27 cellular contexts compared by ENCODE assay signal in the genomic region with DNA sequence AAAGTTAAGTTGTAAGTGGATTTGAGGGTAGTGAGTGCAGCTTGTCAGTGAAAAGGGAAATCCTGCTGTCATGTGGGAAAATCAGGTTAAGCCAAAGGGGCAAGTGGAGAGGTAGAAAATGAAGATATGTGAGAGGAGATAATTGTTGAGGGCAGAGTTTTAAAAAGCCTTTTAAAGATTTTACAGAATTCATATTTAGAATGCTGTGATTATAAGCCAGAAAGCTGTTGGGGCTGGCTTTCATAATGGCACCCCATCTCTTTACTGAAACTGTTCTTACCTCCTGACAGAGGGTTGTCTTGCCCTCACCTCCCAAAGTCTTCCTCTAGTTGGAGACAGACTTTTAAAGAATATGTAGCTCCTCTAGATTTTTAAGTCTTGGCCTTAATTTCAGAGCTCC.
"Had no signal": no experiment of that assay in that cellular context is flagged by ENCODE, and none has a peak within 500 bp of the region (broad histone marks: within the 10 kb centered on the region; RNA-seq: fewer than 3 reads in every experiment).

No MANE protein-coding gene starts in this region.

- H3K27ac Mint-ChIP-seq: natural killer cell treated with Interleukin-12 subunit alpha and Interleukin-12 subunit beta and Interleukin-15 and Interleukin-18, amount 100 ng/mL, for 72 hours; neural progenitor cell; progenitor cell of endocrine pancreas; stimulated activated effector memory CD8-positive, alpha-beta T cell treated with anti-CD3 and anti-CD28 coated beads, Interleukin-12 subunit alpha, Interleukin-12 subunit beta, amount 100 ng/mL, for 72 hours; stimulated activated naive B cell treated with anti-CD40 and anti-IgM and Interleukin-4, amounts not matched to agents 10 μg/mL and 1 μg/mL and 100 μg/mL, for 72 hours; stimulated activated naive CD8-positive, alpha-beta T cell treated with anti-CD3 and anti-CD28 coated beads, Interleukin-15, Interleukin-2, amounts not matched to agents 100 ng/mL and 50 ng/mL, for 24 hours had no signal

- H3K36me3 ChIP-seq: neural progenitor cell, ovary, right lobe of liver, sigmoid colon, stomach, thoracic aorta, thyroid gland, tibial nerve, upper lobe of left lung, vagina had no signal

- H3K9me3 ChIP-seq: ovary, right lobe of liver, sigmoid colon, thoracic aorta, thyroid gland, vagina had no signal

- H3K9ac ChIP-seq: neural progenitor cell, parathyroid adenoma had no signal

- H3K36me3 Mint-ChIP-seq: natural killer cell treated with Interleukin-12 subunit alpha and Interleukin-12 subunit beta and Interleukin-15 and Interleukin-18, amount 100 ng/mL, for 72 hours; neural progenitor cell; stimulated activated effector memory CD8-positive, alpha-beta T cell treated with anti-CD3 and anti-CD28 coated beads, Interleukin-12 subunit alpha, Interleukin-12 subunit beta, amount 100 ng/mL, for 72 hours; stimulated activated naive B cell treated with anti-CD40 and anti-IgM and Interleukin-4, amounts not matched to agents 10 μg/mL and 1 μg/mL and 100 μg/mL, for 72 hours had no signal

- H3K27me3 Mint-ChIP-seq: progenitor cell of endocrine pancreas; stimulated activated naive B cell treated with anti-CD40 and anti-IgM and Interleukin-4, amounts not matched to agents 10 μg/mL and 1 μg/mL and 100 μg/mL, for 72 hours had no signal

- H3K4me2 ChIP-seq: neural progenitor cell had no signal

- H3K27ac ChIP-seq: neural progenitor cell, ovary, parathyroid adenoma, psoas muscle, right lobe of liver, sigmoid colon, stomach, thoracic aorta, thyroid gland, tibial nerve, upper lobe of left lung, vagina had no signal

- H3K4me3 ChIP-seq: neural progenitor cell, ovary, psoas muscle, right lobe of liver, sigmoid colon, stomach, thoracic aorta, thyroid gland, tibial nerve, upper lobe of left lung, vagina had no signal

- H3K4me1 Mint-ChIP-seq: neural progenitor cell; stimulated activated effector memory CD8-positive, alpha-beta T cell treated with anti-CD3 and anti-CD28 coated beads, Interleukin-12 subunit alpha, Interleukin-12 subunit beta, amount 100 ng/mL, for 72 hours; stimulated activated naive B cell treated with anti-CD40 and anti-IgM and Interleukin-4, amounts not matched to agents 10 μg/mL and 1 μg/mL and 100 μg/mL, for 72 hours had no signal

- ATAC-seq: psoas muscle; right cardiac atrium; right lobe of liver; stimulated activated effector memory CD8-positive, alpha-beta T cell treated with anti-CD3 and anti-CD28 coated beads, Interleukin-12 subunit alpha, Interleukin-12 subunit beta, amount 100 ng/mL, for 72 hours; stimulated activated naive B cell treated with anti-CD40 and anti-IgM and Interleukin-4, amounts not matched to agents 10 μg/mL and 1 μg/mL and 100 μg/mL, for 72 hours had no signal

- H3K4me3 Mint-ChIP-seq: natural killer cell treated with Interleukin-12 subunit alpha and Interleukin-12 subunit beta and Interleukin-15 and Interleukin-18, amount 100 ng/mL, for 72 hours; neural progenitor cell; stimulated activated effector memory CD8-positive, alpha-beta T cell treated with anti-CD3 and anti-CD28 coated beads, Interleukin-12 subunit alpha, Interleukin-12 subunit beta, amount 100 ng/mL, for 72 hours; stimulated activated naive B cell treated with anti-CD40 and anti-IgM and Interleukin-4, amounts not matched to agents 10 μg/mL and 1 μg/mL and 100 μg/mL, for 72 hours; stimulated activated naive CD8-positive, alpha-beta T cell treated with anti-CD3 and anti-CD28 coated beads, Interleukin-15, Interleukin-2, amounts not matched to agents 100 ng/mL and 50 ng/mL, for 24 hours had no signal

- H3K4me1 ChIP-seq: neural progenitor cell, parathyroid adenoma, psoas muscle, right lobe of liver, sigmoid colon, stomach, thyroid gland, tibial nerve, upper lobe of left lung, vagina had no signal

- H3K27me3 ChIP-seq: neural progenitor cell, ovary, right lobe of liver, sigmoid colon, stomach, thyroid gland, tibial nerve, upper lobe of left lung, vagina had no signal

- H3K79me2 ChIP-seq: parathyroid adenoma had no signal

- DNase-seq: occipital lobe; ovary; posterior cingulate gyrus; psoas muscle; right cardiac atrium; right lobe of liver; sigmoid colon; small intestine; stimulated activated CD4-positive, alpha-beta T cell treated with anti-CD3 and anti-CD28 coated beads, Interleukin-15, amount 100 ng/mL, for 24 hours; stimulated activated CD4-positive, alpha-beta T cell treated with anti-CD3 and anti-CD28 coated beads, Interleukin-2, amount 100 ng/mL, for 24 hours; stimulated activated CD4-positive, alpha-beta T cell treated with anti-CD3 and anti-CD28 coated beads, Interleukin-2, amount 100 ng/mL, for 48 hours; stimulated activated CD4-positive, alpha-beta T cell treated with anti-CD3 and anti-CD28 coated beads, Interleukin-4, amount 100 ng/mL, for 24 hours; stimulated activated naive B cell treated with anti-CD40 and anti-IgM and Interleukin-4, amounts not matched to agents 10 μg/mL and 1 μg/mL and 100 μg/mL, for 72 hours; stimulated activated naive CD4-positive, alpha-beta T cell treated with Interleukin-2 at 50 U/mL for 16 hours; stomach; thyroid gland; trophoblast cell; upper lobe of left lung had no signal
